ENCODE assay signal across 8 cellular contexts in genomic region chr9:130433168-130433946, GRCh38. TPM values are rescaled to one million over a fixed set of nuclear protein-coding genes. Genes with fewer than 3 reads are reported as not detected.
DNase-seq lines count a peak whose midpoint lies in the region; ATAC-seq, FAIRE-seq and TF ChIP-seq lines count a peak whose summit lies in the region.

No MANE protein-coding gene starts in this region.

- no peak for TF ChIP-seq POLR2A in GM12892 (IDR thresholded peaks at IDR 0.05; ENCODE audit: low read depth, low read length)

- no peaks in the 10 kb centered on the region for H4K20me1 ChIP-seq in GM23338 (replicated peaks; ENCODE audit: insufficient read depth)

- no peak overlapping the region for H3K27ac ChIP-seq in GM23338 (ENCODE audit: low read depth)

- H3K9me2 ChIP-seq in GM23338 (ENCODE audit: insufficient read depth), result no peaks in the 10 kb centered on the region

- H3K4me1 Mint-ChIP-seq in GM23338 (peaks cover 3% of the 10 kb centered on the region), osteocyte (ENCODE audit: unreplicated experiment) (peaks cover 10% of the 10 kb centered on the region)
- peaks cover 3% of the 10 kb centered on the region for H3K4me1 Mint-ChIP-seq in activated CD4-positive, alpha-beta memory T cell treated with anti-CD3 and anti-CD28 coated beads for 36 hours (ENCODE audit: low read depth)

- H2AFZ ChIP-seq in GM23338, result peak overlapping the region; percentile 94

- H3K4me3 ChIP-seq in GM23338 (peak overlapping the region; percentile 64), fibroblast of pulmonary artery (replicated peaks; ENCODE audit: low read depth, low read length) (no peak overlapping the region)

- DNase-seq in AG08396 (ENCODE audit: low spot score) (peak; percentile 85), GM23338 (ENCODE audit: low spot score) (peak; percentile 82), fibroblast of pulmonary artery (ENCODE audit: low read depth) (peak; percentile 49), osteocyte (ENCODE audit: extremely low spot score, unreplicated experiment) (no peak), NCI-H2107 (lab: John Stamatoyannopoulos, UW) (no peak), GM12892 (ENCODE audit: insufficient read length) (no peak)
- DNase-seq in activated CD4-positive, alpha-beta memory T cell treated with anti-CD3 and anti-CD28 coated beads for 36 hours, result peak; percentile 43

- H3K27me3 Mint-ChIP-seq in GM23338 (ENCODE audit: insufficient read depth, low read depth, poor library complexity), result peaks cover 26% of the 10 kb centered on the region
- H3K27me3 Mint-ChIP-seq in activated CD4-positive, alpha-beta memory T cell treated with anti-CD3 and anti-CD28 coated beads for 36 hours, result peaks cover 34% of the 10 kb centered on the region
- peaks cover 3% of the 10 kb centered on the region for H3K27me3 Mint-ChIP-seq in osteocyte (ENCODE audit: unreplicated experiment)

- CTCF ChIA-PET in activated CD4-positive, alpha-beta memory T cell treated with anti-CD3 and anti-CD28 coated beads for 36 hours (lab: Charles Lee), result no interaction called here

- peaks cover 29% of the 10 kb centered on the region for H3K27me3 ChIP-seq in GM23338 (ENCODE audit: insufficient read depth)

- peak overlapping the region; percentile 89 for H3K4me2 ChIP-seq in GM23338

- H3K36me3 ChIP-seq in GM23338 (ENCODE audit: insufficient read depth), result no peaks in the 10 kb centered on the region

- H3F3A ChIP-seq in GM23338 (replicated peaks; ENCODE audit: low read depth), result no peaks in the 10 kb centered on the region; the same call in 1 of the 2 replicates

- TF ChIP-seq CTCF in GM23338 (conservative IDR thresholded peaks at IDR 0.05; ENCODE audit: low read depth in 2 of 2) (peak; percentile 42 to 47), fibroblast of pulmonary artery (IDR thresholded peaks at IDR 0.05; ENCODE audit: low read length, missing control alignments) (no peak), osteocyte (IDR thresholded peaks at IDR 0.05) (peak; percentile 65)

- no peak for FAIRE-seq in GM12892 (lab: Jason Lieb, UNC)

- ATAC-seq in GM23338 (peak; percentile 89), HG02759 (IDR thresholded peaks at IDR 0.05; ENCODE audit: unreplicated experiment) (no peak)

- H3K9me3 Mint-ChIP-seq in GM23338, result no peaks in the 10 kb centered on the region
- no peaks in the 10 kb centered on the region for H3K9me3 Mint-ChIP-seq in activated CD4-positive, alpha-beta memory T cell treated with anti-CD3 and anti-CD28 coated beads for 36 hours
- H3K9me3 Mint-ChIP-seq in osteocyte (ENCODE audit: unreplicated experiment), result no peaks in the 10 kb centered on the region

- intact Hi-C loops in activated CD4-positive, alpha-beta memory T cell treated with anti-CD3 and anti-CD28 coated beads for 36 hours (cut with micrococcal nuclease), result no loop called here

- H3K36me3 Mint-ChIP-seq in GM23338 (ENCODE audit: low read depth) (peaks cover 6% of the 10 kb centered on the region; the same call in 1 of the 3 replicates), osteocyte (ENCODE audit: unreplicated experiment) (peaks cover 2% of the 10 kb centered on the region)
- no peaks in the 10 kb centered on the region for H3K36me3 Mint-ChIP-seq in activated CD4-positive, alpha-beta memory T cell treated with anti-CD3 and anti-CD28 coated beads for 36 hours

- H3K27ac Mint-ChIP-seq in GM23338 (no peak overlapping the region), osteocyte (ENCODE audit: unreplicated experiment) (no peak overlapping the region)
- no peak overlapping the region for H3K27ac Mint-ChIP-seq in activated CD4-positive, alpha-beta memory T cell treated with anti-CD3 and anti-CD28 coated beads for 36 hours

- H3K4me3 Mint-ChIP-seq in GM23338, result peak overlapping the region; percentile 63
- no peak overlapping the region for H3K4me3 Mint-ChIP-seq in activated CD4-positive, alpha-beta memory T cell treated with anti-CD3 and anti-CD28 coated beads for 36 hours
- H3K4me3 Mint-ChIP-seq in osteocyte (ENCODE audit: unreplicated experiment), result no peak overlapping the region

- H3K79me2 ChIP-seq in GM23338 (replicated peaks; ENCODE audit: insufficient read depth), result no peaks in the 10 kb centered on the region

- no peaks in the 10 kb centered on the region for H3K4me1 ChIP-seq in GM23338 (ENCODE audit: insufficient read depth)

- POLR2A ChIA-PET in activated CD4-positive, alpha-beta memory T cell treated with anti-CD3 and anti-CD28 coated beads for 36 hours (lab: Charles Lee), result no interaction called here

TF ChIP-seq in GM23338, 12 proteins besides CTCF, POLR2A, EP300 and RAD21:
- no peak for TF ChIP-seq JUNB (IDR thresholded peaks at IDR 0.05; ENCODE audit: unreplicated experiment)
- TF ChIP-seq ZNF331 (CRISPR knock-in tag; IDR thresholded peaks at IDR 0.05; ENCODE audit: low read depth), result no peak
- TF ChIP-seq EZH2 (IDR thresholded peaks at IDR 0.05; ENCODE audit: low read depth, unreplicated experiment), result peak; percentile 17
- TF ChIP-seq ZNF114 (CRISPR knock-in tag; IDR thresholded peaks at IDR 0.05), result no peak
- TF ChIP-seq CREB1 (CRISPR knock-in tag; IDR thresholded peaks at IDR 0.05; ENCODE audit: low read depth), result peak; percentile 30; the same call in 1 of the 2 replicates

RNA-seq across cellular contexts. Expression of gene ASS1, which starts 11.4 kb away (rescaled TPM):
- total RNA-seq in GM23338 (2014; rRNA removed; shearing (Covaris generic)), result 98.1 and 103 TPM in 2 replicates
- polyA plus RNA-seq in GM23338 (2016; fragmentation: Nextera tagmentation; extraction: Ambion mirVana), result 65.8 and 72.5 TPM in 2 replicates
- 1 to 10 TPM; 5.4 to 6.3 TPM for total RNA-seq in activated CD4-positive, alpha-beta memory T cell treated with anti-CD3 and anti-CD28 coated beads for 36 hours
- total RNA-seq in osteocyte, result 217 and 219 TPM in 2 replicates
- 3.5 TPM for polyA plus RNA-seq in GM12892 (2012; ENCODE audit: missing spikeins)

Comparison
In these comparisons a context has a peak if more than half of its experiments do, and no peak if none do; other contexts are left out.
1. DNase-seq: peak in AG08396 (single experiment), GM23338 (single experiment), activated CD4-positive, alpha-beta memory T cell treated with anti-CD3 and anti-CD28 coated beads for 36 hours (single experiment) and fibroblast of pulmonary artery (single experiment); none in osteocyte (single experiment), NCI-H2107 (single experiment) and GM12892 (single experiment).
2. RNA of gene ASS1, which starts 11.4 kb away (total RNA-seq): 217 to 219 TPM in osteocyte and 98.1 to 103 TPM in GM23338; 5.4 to 6.3 TPM in activated CD4-positive, alpha-beta memory T cell treated with anti-CD3 and anti-CD28 coated beads for 36 hours; every median in the first group is over 10 times any median in the second.